Comparison of ENCODE assay signal across 9 cellular contexts in genomic region chr4:94390804-94391410, GRCh38. TPM values are rescaled to one million over a fixed set of nuclear protein-coding genes. Genes with fewer than 3 reads are reported as not detected.
DNase-seq lines count a peak whose midpoint lies in the region; ATAC-seq and TF ChIP-seq lines count a peak whose summit lies in the region.
"Had no signal": no experiment of that assay in that cellular context is flagged by ENCODE, and none has a peak within 500 bp of the region (broad histone marks: within the 10 kb centered on the region; RNA-seq: fewer than 3 reads in every experiment).

No MANE protein-coding gene starts in this region.

- peaks cover 21% of the 10 kb centered on the region for H3K36me3 Mint-ChIP-seq in endodermal cell (ENCODE audit: low read depth)
- H3K36me3 Mint-ChIP-seq: activated naive CD8-positive, alpha-beta T cell treated with anti-CD3 and anti-CD28 coated beads, Interleukin-2, amount 10 ng/mL, durations not matched to agents 7 days and 5 days had no signal

- H3K27ac Mint-ChIP-seq in endodermal cell: no peak overlapping the region
- H3K27ac Mint-ChIP-seq: activated naive CD8-positive, alpha-beta T cell treated with anti-CD3 and anti-CD28 coated beads, Interleukin-2, amount 10 ng/mL, durations not matched to agents 7 days and 5 days had no signal

- ATAC-seq in left ventricle myocardium superior: peak; percentile 26
- no peak for ATAC-seq in omental fat pad (ENCODE audit: low FRiP score)
- no peak for ATAC-seq in HG02852 (IDR thresholded peaks at IDR 0.05; ENCODE audit: unreplicated experiment)

- DNase-seq in left ventricle myocardium superior: no peak
- no peak for DNase-seq in right atrium auricular region (ENCODE audit: low spot score)
- peak; percentile 15 for DNase-seq in M059J (ENCODE audit: low read depth)
- no peak for DNase-seq in endodermal cell
- DNase-seq in stimulated activated CD4-positive, alpha-beta T cell treated with anti-CD3 and anti-CD28 coated beads, Interleukin-4, amount 100 ng/mL, for 24 hours: peak; percentile 18
- no peak for DNase-seq in omental fat pad (ENCODE audit: low spot score)
- DNase-seq in NCI-H774 (lab: John Stamatoyannopoulos, UW): no peak
- DNase-seq: activated naive CD8-positive, alpha-beta T cell treated with anti-CD3 and anti-CD28 coated beads, Interleukin-2, amount 10 ng/mL, durations not matched to agents 7 days and 5 days had no signal

- no peak overlapping the region for H3K9ac ChIP-seq in endodermal cell (ENCODE audit: extremely low read depth, low read length, poor library complexity, severe bottlenecking)

- H3K27ac ChIP-seq in right atrium auricular region (no peak overlapping the region), endodermal cell (ENCODE audit: low read depth, low read length) (no peak overlapping the region)

- H3K9me3 Mint-ChIP-seq in endodermal cell: peaks cover 37% of the 10 kb centered on the region
- H3K9me3 Mint-ChIP-seq: activated naive CD8-positive, alpha-beta T cell treated with anti-CD3 and anti-CD28 coated beads, Interleukin-2, amount 10 ng/mL, durations not matched to agents 7 days and 5 days had no signal

- intact Hi-C loops in left ventricle myocardium superior (cut with micrococcal nuclease): no loop called here

- no peak overlapping the region for H3K4me3 Mint-ChIP-seq in endodermal cell
- H3K4me3 Mint-ChIP-seq: activated naive CD8-positive, alpha-beta T cell treated with anti-CD3 and anti-CD28 coated beads, Interleukin-2, amount 10 ng/mL, durations not matched to agents 7 days and 5 days had no signal

- no peaks in the 10 kb centered on the region for H3K27me3 Mint-ChIP-seq in endodermal cell (ENCODE audit: insufficient read depth)

- TF ChIP-seq CTCF in right atrium auricular region (IDR thresholded peaks at IDR 0.05) (peak in 1 of 2 donors; percentile 56), endodermal cell (conservative IDR thresholded peaks at IDR 0.05) (peak; percentile 71), omental fat pad (IDR thresholded peaks at IDR 0.05) (no peak)

- 88% methylated on average over 2 of the region's 2 CpGs for WGBS in endodermal cell (ENCODE audit: insufficient coverage in 1 of 2, insufficient read length in 1 of 2), 2 experiments

- H3K4me1 Mint-ChIP-seq in endodermal cell: peaks cover 1% of the 10 kb centered on the region
- H3K4me1 Mint-ChIP-seq: activated naive CD8-positive, alpha-beta T cell treated with anti-CD3 and anti-CD28 coated beads, Interleukin-2, amount 10 ng/mL, durations not matched to agents 7 days and 5 days had no signal

- no peaks in the 10 kb centered on the region for H3K9me3 ChIP-seq in right atrium auricular region
- H3K9me3 ChIP-seq in endodermal cell (ENCODE audit: control insufficient read depth, low read length): peaks cover 35% of the 10 kb centered on the region

- H3K36me3 ChIP-seq in right atrium auricular region (no peaks in the 10 kb centered on the region), endodermal cell (ENCODE audit: control insufficient read depth, insufficient read depth, low read length) (no peaks in the 10 kb centered on the region)

- H3K27me3 ChIP-seq in right atrium auricular region (no peaks in the 10 kb centered on the region), endodermal cell (ENCODE audit: control insufficient read depth, insufficient read depth, low read length, poor library complexity, severe bottlenecking) (no peaks in the 10 kb centered on the region)

- no peaks in the 10 kb centered on the region for H3K4me1 ChIP-seq in right atrium auricular region
- no peaks in the 10 kb centered on the region for H3K4me1 ChIP-seq in endodermal cell (ENCODE audit: control insufficient read depth, insufficient read depth, low read length)

- no peak overlapping the region for H3K4me3 ChIP-seq in right atrium auricular region
- H3K4me3 ChIP-seq in endodermal cell (ENCODE audit: low read length): peak overlapping the region; percentile 54

RNA-seq across cellular contexts. Expression of gene HPGDS, which starts 48.3 kb away (rescaled TPM):
- total RNA-seq in left ventricle myocardium superior (3.5 TPM), right atrium auricular region (under 1 TPM in 1 of 2 donors, not detected in 1; 0.63 TPM), endodermal cell (not detected), omental fat pad (1 to 10 TPM; 2.8 to 3.9 (median 3.2) TPM)
- total RNA-seq in M059J (2014; rRNA removed; shearing (Covaris generic)): not detected in 2 replicates
- not detected for polyA plus RNA-seq in endodermal cell (2013, experiment 1 of 2)
- polyA plus RNA-seq in endodermal cell (2013, experiment 2 of 2): not detected
- total RNA-seq: activated naive CD8-positive, alpha-beta T cell treated with anti-CD3 and anti-CD28 coated beads, Interleukin-2, amount 10 ng/mL, durations not matched to agents 7 days and 5 days had no signal

Comparison
In these comparisons a context has a peak if more than half of its experiments do, and no peak if none do; other contexts are left out.
1. DNase-seq: peak in M059J (single experiment) and stimulated activated CD4-positive, alpha-beta T cell treated with anti-CD3 and anti-CD28 coated beads, Interleukin-4, amount 100 ng/mL, for 24 hours (single experiment); none in left ventricle myocardium superior (single experiment), right atrium auricular region (single experiment), endodermal cell (single experiment), omental fat pad (single experiment) and NCI-H774 (single experiment).